In genomic region chr2:66563473-66563872, GRCh38 we compare ENCODE assay signal across 19 cellular contexts.
A peak's percentile ranks its signal among the peaks of the same experiment; 100 is the strongest.
DNase-seq lines count a peak whose midpoint lies in the region; ATAC-seq, FAIRE-seq and TF ChIP-seq lines count a peak whose summit lies in the region.
"Had no signal": no experiment of that assay in that cellular context is flagged by ENCODE, and none has a peak within 500 bp of the region (broad histone marks: within the 10 kb centered on the region; RNA-seq: fewer than 3 reads in every experiment).

No MANE protein-coding gene starts in this region.

- CTCF ChIA-PET in A549 (lab: Yijun Ruan, JAX) (interaction anchor here (1.2 kb wide), 1 partner anchor 134 kb away, joined by 4 read pairs; no protein-coding TSS in a partner anchor), IMR-90 (lab: Yijun Ruan, JAX) (no interaction called here)

- peak overlapping the region; percentile 54 for H2BK5ac ChIP-seq in IMR-90 (ENCODE audit: low read depth, low read length, poor library complexity, severe bottlenecking)

- TF ChIP-seq CTCF in A549 (IDR thresholded peaks at IDR 0.05) (no peak), IMR-90 (conservative IDR thresholded peaks at IDR 0.05; ENCODE audit: low read depth, low read length) (no peak), fibroblast of villous mesenchyme (IDR thresholded peaks at IDR 0.05; ENCODE audit: insufficient read depth, low read depth, low read length) (no peak), nephron progenitor cell (IDR thresholded peaks at IDR 0.05) (no peak)

- H3K18ac ChIP-seq in IMR-90 (ENCODE audit: low read depth, low read length) = no peak overlapping the region

- peaks cover 27 to 70% of the 10 kb centered on the region in 2 experiments; a peak in 3 of 4 replicates for H3K79me1 ChIP-seq in IMR-90 (ENCODE audit: low read depth in 1 of 2, low read length in 2 of 2)

- no peak overlapping the region for H2AK9ac ChIP-seq in IMR-90 (replicated peaks; ENCODE audit: low read depth, low read length, poor library complexity)

- H2BK120ac ChIP-seq in IMR-90 (ENCODE audit: low read depth, low read length) = no peak overlapping the region

- H3K4me1 Mint-ChIP-seq in nephron progenitor cell = peaks cover 84% of the 10 kb centered on the region
- H3K4me1 Mint-ChIP-seq: IgD-negative memory B cell had no signal

- intact Hi-C loops in IMR-90 (cut with micrococcal nuclease) = no loop called here

- H3K23ac ChIP-seq in IMR-90 (ENCODE audit: low read depth, low read length) = no peak overlapping the region

- in situ Hi-C loops in IMR-90 (cut with MboI; ENCODE audit: low sequenced_read_pairs) = no loop called here

- H3K4me2 ChIP-seq in A549 = peak overlapping the region; percentile 10; the same call in 1 of the 3 replicates
- H3K4me2 ChIP-seq in IMR-90 (ENCODE audit: low read depth, low read length) = no peak overlapping the region
- H3K4me2 ChIP-seq in Karpas-422 (ENCODE audit: low read depth, low read length, poor library complexity, severe bottlenecking) = no peak overlapping the region

- TF ChIP-seq RAD21 in A549 (conservative IDR thresholded peaks at IDR 0.05 in 1 of 2, IDR thresholded peaks at IDR 0.05 in 1 of 2) (no peak), IMR-90 (IDR thresholded peaks at IDR 0.05; ENCODE audit: low read length) (no peak)

- TF ChIP-seq POLR2A in A549 (IDR thresholded peaks at IDR 0.05; ENCODE audit: low read length) (no peak), IMR-90 (IDR thresholded peaks at IDR 0.05; ENCODE audit: low read depth, low read length) (no peak)

- peaks cover 28% of the 10 kb centered on the region for H3K36me3 ChIP-seq in IMR-90 (ENCODE audit: control insufficient read depth, insufficient read depth, low read length)
- no peaks in the 10 kb centered on the region for H3K36me3 ChIP-seq in Karpas-422 (ENCODE audit: insufficient read depth, low read length)

- H3K9me3 ChIP-seq in A549 = no peaks in the 10 kb centered on the region
- H3K9me3 ChIP-seq in IMR-90 (ENCODE audit: control insufficient read depth, insufficient read depth, low read length) = no peaks in the 10 kb centered on the region
- H3K9me3 ChIP-seq in Karpas-422 (ENCODE audit: low read length) = no peaks in the 10 kb centered on the region
- H3K9me3 ChIP-seq: Caco-2 had no signal

- H2BK15ac ChIP-seq in IMR-90 (ENCODE audit: low read depth, low read length) = no peak overlapping the region

- POLR2A ChIA-PET in A549 (lab: Yijun Ruan, JAX) = no interaction called here
- POLR2A ChIA-PET in IMR-90 (lab: Charles Lee; ENCODE audit: unreplicated experiment) = no interaction called here

- H3K4me1 ChIP-seq in A549 = peaks cover 20% of the 10 kb centered on the region
- peaks cover 26% of the 10 kb centered on the region for H3K4me1 ChIP-seq in IMR-90 (ENCODE audit: control insufficient read depth, insufficient read depth, low read length)
- peaks cover 59% of the 10 kb centered on the region for H3K4me1 ChIP-seq in Karpas-422 (ENCODE audit: low read length)

- H3K9ac ChIP-seq in IMR-90 (ENCODE audit: low read depth, low read length) = no peak overlapping the region
- no peak overlapping the region for H3K9ac ChIP-seq in Karpas-422 (ENCODE audit: low read length)

- BruUV-seq in IMR-90 (replicated peaks; lab: Mats Ljungman, UMichigan) = no TSS peak

- no peaks in the 10 kb centered on the region for H3K27me3 Mint-ChIP-seq in nephron progenitor cell (ENCODE audit: low read depth, poor library complexity)

- no peak overlapping the region for H3K4me3 ChIP-seq in A549
- no peak overlapping the region for H3K4me3 ChIP-seq in IMR-90 (ENCODE audit: insufficient read depth, low read depth, low read length)
- H3K4me3 ChIP-seq in fibroblast of villous mesenchyme (ENCODE audit: low read depth, low read length) = no peak overlapping the region
- H3K4me3 ChIP-seq in Karpas-422 (ENCODE audit: low read length) = no peak overlapping the region

- H3K9me2 ChIP-seq in Karpas-422 (replicated peaks; ENCODE audit: insufficient read depth, low read length) = no peaks in the 10 kb centered on the region

- no peak overlapping the region for H3K14ac ChIP-seq in IMR-90 (replicated peaks; ENCODE audit: low read depth, low read length)

- no peak overlapping the region for H4K8ac ChIP-seq in IMR-90 (ENCODE audit: low read depth in 2 of 2, low read length in 2 of 2)

- H3K79me2 ChIP-seq in Karpas-422 (ENCODE audit: low read length) = no peaks in the 10 kb centered on the region

- no peak overlapping the region for H4K91ac ChIP-seq in IMR-90 (ENCODE audit: insufficient read depth, low read depth, low read length)

- DNase-seq in A549 (ENCODE audit: low read depth in 1 of 2, low spot score in 1 of 2) = no peak
- DNase-seq in IMR-90 = no peak
- DNase-seq in fibroblast of villous mesenchyme (ENCODE audit: low read depth) = peak; percentile 48
- no peak for DNase-seq in nephron progenitor cell
- DNase-seq in NOMO-1 treated with DMSO at 0.1 percent for 48 hours (lab: John Stamatoyannopoulos, UW; ENCODE audit: unreplicated experiment) = no peak
- DNase-seq in Karpas-422 = no peak
- no peak for DNase-seq in NCI-H1417 (lab: John Stamatoyannopoulos, UW)
- DNase-seq: Caco-2; CD4-positive, alpha-beta T cell; NCI-H1105 treated with DMSO at 0.1 percent for 48 hours; NCI-H187 treated with DMSO at 0.1 percent for 48 hours; NCI-H2227 treated with DMSO at 0.1 percent for 48 hours; NCI-H524; PC-3; RPMI8226; SHP77 treated with DMSO at 0.1 percent for 48 hours had no signal

- peaks cover 12% of the 10 kb centered on the region for H3K9me1 ChIP-seq in IMR-90 (ENCODE audit: insufficient read depth, low read length)

- no peak for ATAC-seq in A549
- peak; percentile 21 for ATAC-seq in IMR-90 (ENCODE audit: low read depth)
- ATAC-seq: PC-3, SK-N-SH treated with all-trans-retinoic acid at 6 μM for 48 hours had no signal

- FAIRE-seq in A549 (lab: Jason Lieb, UNC) = no peak
- FAIRE-seq: GM12891 had no signal

- H3K56ac ChIP-seq in IMR-90 (ENCODE audit: extremely low read depth, insufficient read depth, low read length) = no peak overlapping the region

- H3K9me3 Mint-ChIP-seq in nephron progenitor cell = no peaks in the 10 kb centered on the region
- H3K9me3 Mint-ChIP-seq: CD4-positive, alpha-beta T cell had no signal

- 72% methylated on average over 1 of the region's 1 CpG for WGBS in A549 (ENCODE audit: missing lambda C conversion rate)
- WGBS in IMR-90 (ENCODE audit: extremely low coverage in 2 of 2, insufficient read length in 1 of 2), 2 experiments = no CpG with 5 or more reads among the region's 1 CpG

- H2BK20ac ChIP-seq in IMR-90 (ENCODE audit: low read depth, low read length) = no peak overlapping the region

- H3K27ac Mint-ChIP-seq in nephron progenitor cell = peak overlapping the region; percentile 40
- H3K27ac Mint-ChIP-seq: CD4-positive, alpha-beta T cell; IgD-negative memory B cell had no signal

- H3K4me3 Mint-ChIP-seq in nephron progenitor cell = peak overlapping the region; percentile 67
- H3K4me3 Mint-ChIP-seq: CD4-positive, alpha-beta T cell; IgD-negative memory B cell had no signal

- dilution Hi-C loops in IMR-90 (cut with HindIII; ENCODE audit: low sequenced_read_pairs, unreplicated experiment) = no loop called here

- no peak overlapping the region for H2AK5ac ChIP-seq in IMR-90 (ENCODE audit: low read depth, low read length)

- H3K27ac ChIP-seq in A549 (no peak overlapping the region), IMR-90 (ENCODE audit: insufficient read depth, low read length) (no peak overlapping the region), Karpas-422 (ENCODE audit: low read length) (no peak overlapping the region)

- no peak for TF ChIP-seq EP300 in A549 (IDR thresholded peaks at IDR 0.05)

- H4K20me1 ChIP-seq in IMR-90 (ENCODE audit: insufficient read depth, low read length) (peaks cover 51% of the 10 kb centered on the region), Karpas-422 (ENCODE audit: insufficient read depth, low read depth, low read length) (no peaks in the 10 kb centered on the region)

- no peak overlapping the region for H4K5ac ChIP-seq in IMR-90 (ENCODE audit: low read depth, low read length)

- no peak overlapping the region for H3K4ac ChIP-seq in IMR-90 (ENCODE audit: low read depth, low read length)

- no peak overlapping the region for H2AFZ ChIP-seq in IMR-90 (replicated peaks; ENCODE audit: low read length, poor library complexity)
- H2AFZ ChIP-seq in Karpas-422 (ENCODE audit: low read length) = no peak overlapping the region

- H3K27me3 ChIP-seq in IMR-90 (ENCODE audit: control insufficient read depth, insufficient read depth, low read length) (no peaks in the 10 kb centered on the region), Karpas-422 (ENCODE audit: low read length) (no peaks in the 10 kb centered on the region)

- peaks cover 37% of the 10 kb centered on the region for H3K36me3 Mint-ChIP-seq in nephron progenitor cell (ENCODE audit: low read depth)

TF ChIP-seq in A549, 52 proteins besides CTCF, POLR2A, EP300 and RAD21 (continues in another document):
- TF ChIP-seq FOSB (CRISPR knock-in tag; IDR thresholded peaks at IDR 0.05) (no peak), PHF8 (IDR thresholded peaks at IDR 0.05; ENCODE audit: borderline replicate concordance, low read depth) (no peak), ZNF302 (CRISPR knock-in tag; IDR thresholded peaks at IDR 0.05) (no peak), RCOR1 (IDR thresholded peaks at IDR 0.05; ENCODE audit: low read depth, low read length) (no peak), GATA3 (IDR thresholded peaks at IDR 0.05; ENCODE audit: borderline replicate concordance) (no peak), HDAC2 (IDR thresholded peaks at IDR 0.05) (no peak)
- TF ChIP-seq, protein P1, sequence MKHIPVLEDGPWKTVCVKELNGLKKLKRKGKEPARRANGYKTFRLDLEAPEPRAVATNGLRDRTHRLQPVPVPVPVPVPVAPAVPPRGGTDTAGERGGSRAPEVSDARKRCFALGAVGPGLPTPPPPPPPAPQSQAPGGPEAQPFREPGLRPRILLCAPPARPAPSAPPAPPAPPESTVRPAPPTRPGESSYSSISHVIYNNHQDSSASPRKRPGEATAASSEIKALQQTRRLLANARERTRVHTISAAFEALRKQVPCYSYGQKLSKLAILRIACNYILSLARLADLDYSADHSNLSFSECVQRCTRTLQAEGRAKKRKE (CRISPR knock-in tag; IDR thresholded peaks at IDR 0.05; ENCODE audit: low read depth) = no peak

TF ChIP-seq in IMR-90, 13 proteins besides CTCF, POLR2A, EP300 and RAD21 (continues in another document):
- TF ChIP-seq BHLHE40 (IDR thresholded peaks at IDR 0.05; ENCODE audit: low read depth, low read length) (no peak), NFE2L2 (IDR thresholded peaks at IDR 0.05; ENCODE audit: low read depth, low read length) (no peak), RCOR1 (IDR thresholded peaks at IDR 0.05; ENCODE audit: insufficient replicate concordance, low read length) (no peak), RFX5 (IDR thresholded peaks at IDR 0.05; ENCODE audit: low read depth, low read length) (no peak)
- TF ChIP-seq, protein P2, sequence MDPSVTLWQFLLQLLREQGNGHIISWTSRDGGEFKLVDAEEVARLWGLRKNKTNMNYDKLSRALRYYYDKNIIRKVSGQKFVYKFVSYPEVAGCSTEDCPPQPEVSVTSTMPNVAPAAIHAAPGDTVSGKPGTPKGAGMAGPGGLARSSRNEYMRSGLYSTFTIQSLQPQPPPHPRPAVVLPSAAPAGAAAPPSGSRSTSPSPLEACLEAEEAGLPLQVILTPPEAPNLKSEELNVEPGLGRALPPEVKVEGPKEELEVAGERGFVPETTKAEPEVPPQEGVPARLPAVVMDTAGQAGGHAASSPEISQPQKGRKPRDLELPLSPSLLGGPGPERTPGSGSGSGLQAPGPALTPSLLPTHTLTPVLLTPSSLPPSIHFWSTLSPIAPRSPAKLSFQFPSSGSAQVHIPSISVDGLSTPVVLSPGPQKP (IDR thresholded peaks at IDR 0.05; ENCODE audit: borderline replicate concordance, low read depth, low read length) = no peak
